ENCODE assay signal across 24 cellular contexts in the genomic region with DNA sequence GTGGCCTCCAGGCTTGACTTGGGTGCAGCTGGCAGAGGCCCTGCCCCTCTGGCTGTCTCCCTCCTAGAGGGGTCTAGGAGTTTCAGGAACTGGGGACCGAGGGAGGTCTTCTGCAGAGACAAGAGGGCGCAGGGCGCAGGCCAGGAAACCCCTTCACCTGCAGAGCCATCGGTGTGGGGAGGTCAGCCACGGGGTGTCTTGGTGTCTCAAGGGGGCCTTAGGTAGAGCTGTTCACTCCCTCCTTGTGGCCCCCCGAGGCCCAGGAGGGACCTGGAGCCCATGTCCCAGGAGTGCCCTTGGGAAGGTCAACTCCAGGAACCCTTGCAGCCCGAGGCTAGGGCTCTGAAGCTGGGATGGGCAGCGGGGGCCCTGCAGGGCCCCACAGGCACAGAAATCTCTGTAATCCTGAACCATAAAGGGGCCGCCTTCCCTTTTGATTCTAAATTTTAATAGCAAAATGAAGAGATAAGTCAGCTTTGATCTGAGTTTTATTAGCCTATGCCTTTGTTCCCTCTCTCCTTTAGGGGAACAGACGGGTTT. TPM values are rescaled to one million over a fixed set of nuclear protein-coding genes. Genes with fewer than 3 reads are reported as not detected.
DNase-seq lines count a peak whose midpoint lies in the region; ATAC-seq and TF ChIP-seq lines count a peak whose summit lies in the region.
"Had no signal": no experiment of that assay in that cellular context is flagged by ENCODE, and none has a peak within 500 bp of the region (broad histone marks: within the 10 kb centered on the region; RNA-seq: fewer than 3 reads in every experiment).

No MANE protein-coding gene starts in this region.

- H3K36me3 ChIP-seq in BLaER1 = no peaks in the 10 kb centered on the region
- H3K36me3 ChIP-seq in colonic mucosa = no peaks in the 10 kb centered on the region
- H3K36me3 ChIP-seq: BE2C, SJCRH30 had no signal

- no peak overlapping the region for H3K27ac Mint-ChIP-seq in chondrocyte (ENCODE audit: unreplicated experiment)
- H3K27ac Mint-ChIP-seq: activated B cell treated with CpG ODN at 0.5 μM for 24 hours; activated CD8-positive, alpha-beta T cell treated with anti-CD3 and anti-CD28 coated beads, Interleukin-2, amount 10 ng/mL, durations not matched to agents 7 days and 5 days had no signal

- DNase-seq in chondrocyte (ENCODE audit: low spot score) = peak; percentile 70
- peak; percentile 74 for DNase-seq in posterior vena cava (ENCODE audit: low spot score)
- DNase-seq in pons (ENCODE audit: low spot score) = no peak
- DNase-seq in colonic mucosa = no peak
- DNase-seq: activated B cell treated with CpG ODN at 0.5 μM for 24 hours; activated CD8-positive, alpha-beta T cell treated with anti-CD3 and anti-CD28 coated beads, Interleukin-2, amount 10 ng/mL, durations not matched to agents 7 days and 5 days; BE2C; foreskin melanocyte; HCEC 1CT; kidney glomerular epithelial cell; midbrain; NCI-H2171; NCI-H69; SJCRH30; stimulated activated CD4-positive, alpha-beta T cell treated with anti-CD3 and anti-CD28 coated beads, Interleukin-15, amount 100 ng/mL, for 24 hours had no signal

- ATAC-seq in GM21825 (IDR thresholded peaks at IDR 0.05; ENCODE audit: unreplicated experiment) = no peak
- ATAC-seq: activated CD8-positive, alpha-beta T cell treated with anti-CD3 and anti-CD28 coated beads, Interleukin-2, amount 10 ng/mL, durations not matched to agents 7 days and 5 days had no signal

- H3K27me3 Mint-ChIP-seq in chondrocyte (ENCODE audit: low read depth) = peaks cover 6% of the 10 kb centered on the region

- H3K4me3 ChIP-seq in BLaER1 (no peak overlapping the region), colonic mucosa (no peak overlapping the region)
- H3K4me3 ChIP-seq: SJCRH30 had no signal

- no peak overlapping the region for H3K4me3 Mint-ChIP-seq in chondrocyte (ENCODE audit: unreplicated experiment)
- H3K4me3 Mint-ChIP-seq: activated B cell treated with CpG ODN at 0.5 μM for 24 hours; activated CD8-positive, alpha-beta T cell treated with anti-CD3 and anti-CD28 coated beads, Interleukin-2, amount 10 ng/mL, durations not matched to agents 7 days and 5 days had no signal

- peaks cover 1% of the 10 kb centered on the region for H3K36me3 Mint-ChIP-seq in chondrocyte (ENCODE audit: low read depth)

- H3K9me3 Mint-ChIP-seq in chondrocyte (ENCODE audit: low read depth) = peaks cover 10% of the 10 kb centered on the region

- peaks cover 5% of the 10 kb centered on the region; the same call in 1 of the 2 replicates for H4K20me1 ChIP-seq in BLaER1

- H3K9ac ChIP-seq in BLaER1 (no peak overlapping the region), colonic mucosa (ENCODE audit: low read depth in 2 of 2, low read length in 2 of 2) (no peak overlapping the region)

- peak overlapping the region; percentile 74 for H3K4me2 ChIP-seq in BLaER1

- TF ChIP-seq CTCF in C4-2B (conservative IDR thresholded peaks at IDR 0.05) = no peak
- no peak for TF ChIP-seq CTCF in chondrocyte (IDR thresholded peaks at IDR 0.05)
- no peak for TF ChIP-seq CTCF in colonic mucosa (IDR thresholded peaks at IDR 0.05)

- H3K27ac ChIP-seq in BLaER1 (no peak overlapping the region), C4-2B (peak overlapping the region; percentile 87), colonic mucosa (no peak overlapping the region)
- H3K27ac ChIP-seq: SJCRH30 had no signal

- H3K27me3 ChIP-seq in BLaER1 (0 out of 2 replicates have a peak, but pooled peaks cover 4% of the 10 kb centered on the region), colonic mucosa (no peaks in the 10 kb centered on the region)
- H3K27me3 ChIP-seq: BE2C had no signal

- intact Hi-C loops in posterior vena cava (cut with DNase I) = no loop called here
- intact Hi-C loops in colonic mucosa (cut with DNase I) = loop anchor here (10.0 kb wide), 1 partner anchor 322 kb away; no protein-coding TSS in a partner anchor

- no peaks in the 10 kb centered on the region for H3K4me1 Mint-ChIP-seq in chondrocyte (ENCODE audit: low read depth)
- H3K4me1 Mint-ChIP-seq: activated B cell treated with CpG ODN at 0.5 μM for 24 hours had no signal

- H3K9me3 ChIP-seq in BLaER1 = peaks cover 10% of the 10 kb centered on the region; the same call in 1 of the 2 replicates
- no peaks in the 10 kb centered on the region for H3K9me3 ChIP-seq in colonic mucosa
- H3K9me3 ChIP-seq: BE2C, SJCRH30 had no signal

- H3K4me1 ChIP-seq in BLaER1 (peaks cover 42% of the 10 kb centered on the region), colonic mucosa (peaks cover 11% of the 10 kb centered on the region)
- H3K4me1 ChIP-seq: SJCRH30 had no signal

RNA-seq across cellular contexts. Expression of gene TH, which starts 31.4 kb away (rescaled TPM):
- total RNA-seq in chondrocyte (not detected in 3 replicates), posterior vena cava (under 1 TPM in 1 of 2 donors, not detected in 1; 0.67 TPM), colonic mucosa (under 1 TPM in 1 of 2 donors, not detected in 1; 0.15 TPM)
- total RNA-seq: activated B cell treated with CpG ODN at 0.5 μM for 24 hours; activated CD8-positive, alpha-beta T cell treated with anti-CD3 and anti-CD28 coated beads, Interleukin-2, amount 10 ng/mL, durations not matched to agents 7 days and 5 days; OCI-LY7; SJCRH30 had no signal

RNA-seq across cellular contexts. Expression of gene INS, which starts 42.0 kb away (rescaled TPM):
- total RNA-seq in chondrocyte = not detected in 3 replicates
- total RNA-seq in posterior vena cava = not detected
- under 1 TPM in 1 of 2 donors, not detected in 1; 0.84 TPM for total RNA-seq in colonic mucosa
- total RNA-seq: activated B cell treated with CpG ODN at 0.5 μM for 24 hours; activated CD8-positive, alpha-beta T cell treated with anti-CD3 and anti-CD28 coated beads, Interleukin-2, amount 10 ng/mL, durations not matched to agents 7 days and 5 days; bronchial epithelial cell; dermis microvascular lymphatic vessel endothelial cell; epithelial cell of proximal tubule; OCI-LY7; renal cortical epithelial cell; SJCRH30; temporal lobe had no signal

Comparison
In these comparisons a context has a peak if more than half of its experiments do, and no peak if none do; other contexts are left out.
1. DNase-seq: peak in chondrocyte (single experiment) and posterior vena cava (single experiment); none in pons (single experiment) and colonic mucosa (single experiment).